ENCODE assay signal across 26 cellular contexts in the genomic region with DNA sequence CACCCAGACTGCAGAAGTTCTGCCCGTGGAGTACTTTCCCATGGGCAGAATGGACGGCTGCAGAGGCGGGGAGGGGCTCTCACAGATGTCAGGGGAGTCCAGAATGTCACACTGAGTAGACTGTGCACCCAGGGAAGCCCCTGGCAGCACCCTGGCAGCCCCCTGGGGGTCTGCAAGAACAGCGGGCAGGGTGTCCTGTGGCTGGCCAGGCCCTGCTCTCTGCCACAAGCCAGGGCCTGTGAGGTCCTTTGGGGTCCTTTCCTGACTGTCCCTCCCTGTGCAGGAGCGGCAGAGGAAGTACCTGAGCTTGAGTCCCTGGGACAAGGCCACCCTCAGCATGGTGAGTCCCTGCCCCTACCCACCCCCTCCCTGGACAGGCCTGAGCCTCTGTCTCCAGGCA.
"Had no signal": no experiment of that assay in that cellular context is flagged by ENCODE, and none has a peak within 500 bp of the region (broad histone marks: within the 10 kb centered on the region; RNA-seq: fewer than 3 reads in every experiment).

No MANE protein-coding gene starts in this region.

- FAIRE-seq: astrocyte, bronchial epithelial cell, frontal cortex had no signal

- H3K4me3 ChIP-seq: coronary artery, dorsolateral prefrontal cortex had no signal

- ATAC-seq: activated CD8-positive, alpha-beta T cell treated with anti-CD3 and anti-CD28 coated beads for 36 hours; activated T-helper 17 cell treated with anti-CD3 and anti-CD28 coated beads, Interleukin-2, amount 50 U/mL, for 72 hours had no signal

- H3K36me3 ChIP-seq: brain microvascular endothelial cell had no signal

- H3K27me3 ChIP-seq: brain microvascular endothelial cell, dorsolateral prefrontal cortex had no signal

- DNase-seq: activated CD4-positive, alpha-beta T cell treated with anti-CD3 and anti-CD28 coated beads for 4 hours; activated CD4-positive, alpha-beta T cell treated with anti-CD3 and anti-CD28 coated beads, Interleukin-2, amount 50 U/mL, for 1 hour; activated CD4-positive, alpha-beta T cell treated with anti-CD3 and anti-CD28 coated beads, Interleukin-2, amount 50 U/mL, for 48 hours; activated CD4-positive, CD25-positive, alpha-beta regulatory T cell; activated CD4-positive, CD25-positive, alpha-beta regulatory T cell treated with anti-CD3 and anti-CD28 coated beads, Interleukin-2, amount 50 U/mL, for 72 hours; activated CD8-positive, alpha-beta memory T cell treated with anti-CD3 and anti-CD28 coated beads for 24 hours; activated CD8-positive, alpha-beta T cell treated with anti-CD3 and anti-CD28 coated beads for 36 hours; activated effector memory CD4-positive, alpha-beta T cell treated with Interleukin-2 at 50 U/mL for 16 hours; activated gamma-delta T cell treated with Interleukin-2 at 50 U/mL for 16 hours; activated naive CD4-positive, alpha-beta T cell treated with anti-CD3 and anti-CD28 coated beads, Interleukin-2, amount 50 U/mL, for 16 hours; activated naive CD4-positive, alpha-beta T cell treated with Interleukin-2 at 50 U/mL for 16 hours; activated T-cell treated with anti-CD3 and anti-CD28 coated beads, Interleukin-2, amount 50 U/mL, for 4 hours; amniotic stem cell; anterior cingulate cortex; brain microvascular endothelial cell; dorsolateral prefrontal cortex; effector memory CD4-positive, alpha-beta T cell; endodermal cell; foreskin fibroblast; head of caudate nucleus; T-helper 2 cell had no signal

- H3K27ac ChIP-seq: brain microvascular endothelial cell, coronary artery, dorsolateral prefrontal cortex had no signal
